16 cellular contexts compared by ENCODE assay signal in the genomic region with DNA sequence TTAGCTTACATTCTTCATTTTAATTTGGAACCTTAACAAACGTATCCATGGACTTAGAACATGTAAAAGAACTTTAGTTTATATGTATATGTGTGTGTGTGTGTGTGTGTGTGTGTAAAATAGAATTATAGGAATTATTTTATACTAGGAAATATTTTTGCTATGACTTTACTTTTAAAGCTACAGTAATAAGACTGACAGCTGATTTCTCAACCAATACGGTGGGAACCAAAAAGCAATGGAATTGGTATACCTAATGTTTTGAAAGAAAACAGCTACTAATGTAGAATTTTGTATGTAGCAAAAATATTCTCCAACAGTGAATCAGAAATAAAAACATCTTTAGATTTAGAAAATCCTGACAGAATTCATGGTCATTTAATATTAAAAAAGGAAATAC.
DNase-seq lines count a peak whose midpoint lies in the region; ATAC-seq, FAIRE-seq and TF ChIP-seq lines count a peak whose summit lies in the region.
"Had no signal": no experiment of that assay in that cellular context is flagged by ENCODE, and none has a peak within 500 bp of the region (broad histone marks: within the 10 kb centered on the region; RNA-seq: fewer than 3 reads in every experiment).

No MANE protein-coding gene starts in this region.

- no peak overlapping the region for H2AFZ ChIP-seq in HepG2 (ENCODE audit: low read length)

- WGBS in HepG2 (ENCODE audit: low lambda C conversion rate): 13% methylated on average over 2 of the region's 2 CpGs
- 56% methylated on average over 2 of the region's 2 CpGs for whole genome bisulfite sequencing in right lobe of liver (ENCODE audit: insufficient coverage, low coverage, low lambda C conversion rate, missing lambda C conversion rate)

- peaks cover 42% of the 10 kb centered on the region for H3K36me3 Mint-ChIP-seq in WTC11

- no peaks in the 10 kb centered on the region for H4K20me1 ChIP-seq in HepG2 (ENCODE audit: insufficient read depth, low read length)

- POLR2A ChIA-PET in HepG2 (lab: Yijun Ruan, JAX): interaction anchor here (0.7 kb wide), 1 partner anchor 280 kb away, joined by 3 read pairs; no protein-coding TSS in a partner anchor
- POLR2A ChIA-PET in WTC11 (lab: Charles Lee): no interaction called here

- H3K27me3 ChIP-seq in HepG2 (ENCODE audit: control insufficient read depth in 1 of 2, insufficient read depth in 2 of 2, low read length in 2 of 2) (no peaks in the 10 kb centered on the region), right lobe of liver (no peaks in the 10 kb centered on the region)

- TF ChIP-seq CTCF in HepG2 (CRISPR knock-in tag; IDR thresholded peaks at IDR 0.05) (no peak), right lobe of liver (IDR thresholded peaks at IDR 0.05) (no peak), WTC11 (IDR thresholded peaks at IDR 0.05) (no peak)

- TF ChIP-seq POLR2A in HepG2 (IDR thresholded peaks at IDR 0.05; ENCODE audit: insufficient read depth in 1 of 2, low read depth in 2 of 2, low read length in 2 of 2) (no peak), right lobe of liver (IDR thresholded peaks at IDR 0.05) (no peak)

- H3K27me3 Mint-ChIP-seq in WTC11 (ENCODE audit: low read depth): peaks cover 5% of the 10 kb centered on the region; the same call in 1 of the 2 replicates

- H3K9me3 Mint-ChIP-seq in WTC11: peaks cover 38% of the 10 kb centered on the region

- H3K27ac ChIP-seq in HepG2 (ENCODE audit: extremely low read length, insufficient read depth, low read length) (no peak overlapping the region), right lobe of liver (no peak overlapping the region)
- H3K27ac ChIP-seq: C4-2B, KMS-11 had no signal

- H3K79me2 ChIP-seq in HepG2 (ENCODE audit: insufficient read depth, low read length): no peaks in the 10 kb centered on the region

- H3K4me3 Mint-ChIP-seq in WTC11: no peak overlapping the region

- CTCF ChIA-PET in HepG2 (lab: Yijun Ruan, JAX; ENCODE audit: low intra/inter-chr PET ratio, low total read pairs): no interaction called here
- CTCF ChIA-PET in WTC11 (lab: Charles Lee): interaction anchor here (0.5 to 1.1 kb wide), 3 partner anchors 17 to 40 kb away, joined by 3 to 5 read pairs (median 4); no protein-coding TSS in a partner anchor

- H3K4me2 ChIP-seq in HepG2 (ENCODE audit: low read depth, low read length): no peak overlapping the region
- H3K4me2 ChIP-seq: KMS-11 had no signal

- peaks cover 16% of the 10 kb centered on the region for H3K4me1 ChIP-seq in HepG2 (ENCODE audit: insufficient read depth, low read length)
- no peaks in the 10 kb centered on the region for H3K4me1 ChIP-seq in right lobe of liver

- no peak for ATAC-seq in HepG2
- no peak for ATAC-seq in right lobe of liver
- ATAC-seq in WTC11: no peak

- TF ChIP-seq EP300 in HepG2 (IDR thresholded peaks at IDR 0.05; ENCODE audit: low read depth in 2 of 2, low read length in 2 of 2) (no peak), HepG2 (CRISPR knock-in tag; IDR thresholded peaks at IDR 0.05; ENCODE audit: borderline replicate concordance) (no peak)

- no peak overlapping the region for H3K9ac ChIP-seq in HepG2 (ENCODE audit: insufficient read depth, low read depth, low read length)
- H3K9ac ChIP-seq: KMS-11 had no signal

- peak; percentile 56 for FAIRE-seq in HepG2 (lab: Jason Lieb, UNC)

- no TSS peak for BruUV-seq in HepG2 (replicated peaks; lab: Mats Ljungman, UMichigan)

- H3K9me3 ChIP-seq in HepG2 (ENCODE audit: low read length) (peaks cover 19% of the 10 kb centered on the region), right lobe of liver (peaks cover 0 to 5% (median 2%) of the 10 kb centered on the region in 4 donors)

- no peak overlapping the region for H3K27ac Mint-ChIP-seq in WTC11

- no peak overlapping the region for H3K4me3 ChIP-seq in HepG2 (replicated peaks in 1 of 3; ENCODE audit: insufficient read depth in 1 of 3, low read depth in 2 of 3, low read length in 3 of 3)
- H3K4me3 ChIP-seq in right lobe of liver: no peak overlapping the region

- in situ Hi-C loops in HepG2 (cut with HindIII; ENCODE audit: extremely low pct_ligation_motif_present, low pct_unique_long_range_greater_than_20kb): no loop called here

- H3K4me1 Mint-ChIP-seq in WTC11: peaks cover 19% of the 10 kb centered on the region

- no peak for TF ChIP-seq RAD21 in HepG2 (CRISPR knock-in tag; IDR thresholded peaks at IDR 0.05)

- H3K36me3 ChIP-seq in HepG2 (replicated peaks in 1 of 2; ENCODE audit: control insufficient read depth in 1 of 2, insufficient read depth in 2 of 2, low read length in 2 of 2) (no peaks in the 10 kb centered on the region), right lobe of liver (no peaks in the 10 kb centered on the region)

- DNase-seq in DMS79 treated with DMSO at 0.1 percent for 48 hours (lab: John Stamatoyannopoulos, UW) (peak; percentile 14), DMS79 (lab: John Stamatoyannopoulos, UW) (no peak), HepG2 (ENCODE audit: low spot score) (no peak), right lobe of liver (no peak), WTC11 (ENCODE audit: low spot score) (no peak), renal cortical epithelial cell (ENCODE audit: low read depth) (peak; percentile 45), activated gamma-delta T cell (lab: John Stamatoyannopoulos, UW) (no peak)
- no peak for DNase-seq in stimulated activated CD4-positive, alpha-beta T cell treated with anti-CD3 and anti-CD28 coated beads, Interleukin-2, amount 100 ng/mL, for 48 hours
- DNase-seq: HCEC 1CT, NCI-H1417, NCI-H1930, NCI-H446, NCI-H82, T-helper 2 cell had no signal

- intact Hi-C loops in HepG2 (cut with micrococcal nuclease; ENCODE audit: unreplicated experiment): no loop called here
- intact Hi-C loops in right lobe of liver (cut with DNase I): no loop called here

TF ChIP-seq in HepG2, 621 proteins besides CTCF, POLR2A, EP300 and RAD21:
- TF ChIP-seq ZNF317 (CRISPR knock-in tag; IDR thresholded peaks at IDR 0.05) (peak; percentile 100), FOXP1 (IDR thresholded peaks at IDR 0.05) (no peak), FOXP1 (CRISPR knock-in tag; IDR thresholded peaks at IDR 0.05) (no peak), JUNB (CRISPR knock-in tag; IDR thresholded peaks at IDR 0.05; ENCODE audit: borderline replicate concordance) (no peak), BRCA1 (CRISPR knock-in tag; IDR thresholded peaks at IDR 0.05) (no peak)
- TF ChIP-seq, protein P1, sequence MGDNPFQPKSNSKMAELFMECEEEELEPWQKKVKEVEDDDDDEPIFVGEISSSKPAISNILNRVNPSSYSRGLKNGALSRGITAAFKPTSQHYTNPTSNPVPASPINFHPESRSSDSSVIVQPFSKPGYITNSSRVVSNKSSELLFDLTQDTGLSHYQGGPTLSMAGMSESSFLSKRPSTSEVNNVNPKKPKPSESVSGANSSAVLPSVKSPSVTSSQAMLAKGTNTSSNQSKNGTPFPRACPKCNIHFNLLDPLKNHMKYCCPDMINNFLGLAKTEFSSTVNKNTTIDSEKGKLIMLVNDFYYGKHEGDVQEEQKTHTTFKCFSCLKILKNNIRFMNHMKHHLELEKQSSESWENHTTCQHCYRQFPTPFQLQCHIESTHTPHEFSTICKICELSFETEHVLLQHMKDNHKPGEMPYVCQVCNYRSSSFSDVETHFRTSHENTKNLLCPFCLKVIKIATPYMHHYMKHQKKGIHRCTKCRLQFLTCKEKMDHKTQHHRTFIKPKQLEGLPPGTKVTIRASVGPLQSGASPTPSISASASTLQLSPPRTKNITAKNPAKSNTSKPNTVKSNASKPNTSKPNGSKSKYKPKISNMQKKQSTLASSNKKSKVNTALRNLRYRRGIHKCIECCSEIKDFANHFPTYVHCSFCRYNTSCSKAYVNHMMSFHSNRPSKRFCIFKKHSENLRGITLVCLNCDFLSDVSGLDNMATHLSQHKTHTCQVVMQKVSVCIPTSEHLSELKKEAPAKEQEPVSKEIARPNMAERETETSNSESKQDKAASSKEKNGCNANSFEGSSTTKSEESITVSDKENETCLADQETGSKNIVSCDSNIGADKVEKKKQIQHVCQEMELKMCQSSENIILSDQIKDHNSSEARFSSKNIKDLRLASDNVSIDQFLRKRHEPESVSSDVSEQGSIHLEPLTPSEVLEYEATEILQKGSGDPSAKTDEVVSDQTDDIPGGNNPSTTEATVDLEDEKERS (CRISPR knock-in tag; IDR thresholded peaks at IDR 0.05): peak; percentile 72; the same call in 1 of the 2 replicates

TF ChIP-seq in WTC11, 78 proteins besides CTCF, POLR2A, EP300 and RAD21:
- peak; percentile 98 for TF ChIP-seq ZNF317 (CRISPR knock-in tag; IDR thresholded peaks at IDR 0.05; ENCODE audit: borderline replicate concordance, low read depth)
- no peak for TF ChIP-seq MYBL2 (CRISPR knock-in tag; IDR thresholded peaks at IDR 0.05)
- no peak for TF ChIP-seq ETV6 (CRISPR knock-in tag; IDR thresholded peaks at IDR 0.05)

Comparison
In these comparisons a context has a peak if more than half of its experiments do, and no peak if none do; other contexts are left out.
1. DNase-seq: peak in DMS79 treated with DMSO at 0.1 percent for 48 hours (single experiment) and renal cortical epithelial cell (single experiment); none in DMS79 (single experiment), HepG2 (single experiment), right lobe of liver (0 of 3), WTC11 (single experiment), stimulated activated CD4-positive, alpha-beta T cell treated with anti-CD3 and anti-CD28 coated beads, Interleukin-2, amount 100 ng/mL, for 48 hours (0 of 2) and activated gamma-delta T cell (single experiment).